In genomic region chr19:13135068-13136062, GRCh38 we compare ENCODE assay signal across 20 cellular contexts.
"Had no signal": no experiment of that assay in that cellular context is flagged by ENCODE, and none has a peak within 500 bp of the region (broad histone marks: within the 10 kb centered on the region; RNA-seq: fewer than 3 reads in every experiment).

No MANE protein-coding gene starts in this region.

- DNase-seq: activated CD4-positive, alpha-beta T cell treated with anti-CD3 and anti-CD28 coated beads, Interleukin-2, amount 50 U/mL, for 48 hours; activated CD4-positive, CD25-positive, alpha-beta regulatory T cell treated with anti-CD3 and anti-CD28 coated beads, Interleukin-2, amount 50 U/mL, for 72 hours; activated gamma-delta T cell; activated T-cell treated with anti-CD3 and anti-CD28 coated beads, Interleukin-2, amount 50 U/mL, for 72 hours; caudate nucleus; effector CD4-positive, alpha-beta T cell; esophagus squamous epithelium; glutamatergic neuron; naive thymus-derived CD8-positive, alpha-beta T cell; retina; SK-N-SH; small intestine; stimulated activated CD4-positive, alpha-beta T cell treated with anti-CD3 and anti-CD28 coated beads, Interleukin-4, amount 100 ng/mL, for 24 hours; stimulated activated naive CD4-positive, alpha-beta T cell; T-cell; T-helper 9 cell; testis had no signal

- H3K4me2 ChIP-seq: SK-N-SH had no signal

- H3K27me3 ChIP-seq: esophagus squamous epithelium, neutrophil, testis had no signal

- H3K4me3 Mint-ChIP-seq: memory B cell; naive thymus-derived CD8-positive, alpha-beta T cell; T-cell had no signal

- H3K9ac ChIP-seq: SK-N-SH had no signal

- H3K4me3 ChIP-seq: esophagus squamous epithelium, testis had no signal

- H3K9me3 ChIP-seq: esophagus squamous epithelium, neutrophil, SK-N-SH, testis had no signal

- ATAC-seq: activated naive CD4-positive, alpha-beta T cell treated with anti-CD3 and anti-CD28 coated beads, Interleukin-2, amount 50 U/mL, for 72 hours; activated T-cell treated with anti-CD3 and anti-CD28 coated beads, Interleukin-2, amount 50 U/mL, for 72 hours; naive thymus-derived CD8-positive, alpha-beta T cell; T-cell had no signal

- H3K27ac ChIP-seq: esophagus squamous epithelium, neutrophil, testis had no signal

- H3K4me1 ChIP-seq: testis had no signal

- H3K27ac Mint-ChIP-seq: activated T-cell treated with anti-CD3 and anti-CD28 coated beads, Interleukin-2, amount 50 U/mL, for 72 hours; memory B cell; T-cell had no signal

- H3K27me3 Mint-ChIP-seq: memory B cell; naive thymus-derived CD8-positive, alpha-beta T cell; T-cell had no signal

- H3K9me3 Mint-ChIP-seq: activated naive CD4-positive, alpha-beta T cell treated with anti-CD3 and anti-CD28 coated beads, Interleukin-2, amount 50 U/mL, for 72 hours; activated T-cell treated with anti-CD3 and anti-CD28 coated beads, Interleukin-2, amount 50 U/mL, for 72 hours; memory B cell; naive thymus-derived CD8-positive, alpha-beta T cell; T-cell had no signal
